10 cellular contexts compared by ENCODE assay signal in the genomic region with DNA sequence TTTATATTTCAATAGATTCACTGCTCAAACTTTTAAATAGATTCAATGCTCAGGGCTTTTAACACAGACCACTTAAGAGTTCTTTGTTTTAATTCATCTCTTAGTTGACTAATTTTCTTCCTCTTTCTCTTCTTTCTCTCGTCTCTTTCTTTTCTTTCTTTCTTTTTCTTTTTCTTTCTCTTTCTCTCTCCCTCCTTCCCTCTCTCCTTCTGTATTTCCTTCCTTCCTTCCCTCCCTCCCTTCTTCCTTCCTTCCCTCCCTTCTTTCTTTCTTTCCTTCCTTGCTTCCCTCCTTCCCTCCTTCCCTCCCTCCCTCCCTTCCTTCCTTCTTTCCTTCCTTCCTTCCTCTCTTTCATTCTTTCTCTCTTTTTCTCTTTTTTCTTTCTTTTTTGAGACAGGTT.
"Had no signal": no experiment of that assay in that cellular context is flagged by ENCODE, and none has a peak within 500 bp of the region (broad histone marks: within the 10 kb centered on the region; RNA-seq: fewer than 3 reads in every experiment).

No MANE protein-coding gene starts in this region.

- H3K27ac ChIP-seq: HL-60 had no signal

- H3K4me3 Mint-ChIP-seq: GM23338, H9, HFFc6, IgD-negative memory B cell had no signal

- H3K9me3 Mint-ChIP-seq: GM23338, H9, HFFc6 had no signal

- H3K27ac Mint-ChIP-seq: GM23338, H9, HFFc6, IgD-negative memory B cell had no signal

- H3K4me2 ChIP-seq: GM23338 had no signal

- H3K36me3 Mint-ChIP-seq: IgD-negative memory B cell had no signal

- FAIRE-seq: H1, H54, HepG2 had no signal

- H3K4me1 Mint-ChIP-seq: GM23338, H9, IgD-negative memory B cell had no signal

- H3K4me3 ChIP-seq: GM23338 had no signal

- ATAC-seq: GM23338, HepG2 had no signal

- H2AFZ ChIP-seq: GM23338 had no signal

- DNase-seq: H9, HCEC 1CT, HFFc6, KG1 had no signal
